17 cellular contexts compared by ENCODE assay signal in the genomic region with DNA sequence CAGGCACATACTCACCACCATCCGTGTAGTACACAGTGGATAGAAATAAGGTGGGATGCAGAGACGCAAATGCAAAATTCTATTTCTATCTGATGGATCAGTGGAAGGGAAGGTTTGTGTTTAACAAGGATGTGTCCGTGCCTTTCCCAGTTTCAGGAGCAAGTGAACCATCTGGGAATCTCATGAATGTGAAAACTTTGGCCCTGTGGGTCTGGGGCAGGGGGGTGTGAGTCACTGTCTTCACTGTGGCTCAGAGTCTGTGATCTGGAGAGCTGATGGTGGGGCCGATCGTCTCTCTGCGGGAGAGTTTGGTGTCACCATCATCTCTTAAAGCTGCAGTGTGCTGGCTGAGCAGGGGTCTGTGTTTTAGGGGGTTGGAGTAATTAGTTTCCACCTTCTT.
"Had no signal": no experiment of that assay in that cellular context is flagged by ENCODE, and none has a peak within 500 bp of the region (broad histone marks: within the 10 kb centered on the region; RNA-seq: fewer than 3 reads in every experiment).

No MANE protein-coding gene starts in this region.

- H3K36me3 ChIP-seq: ascending aorta, gastrocnemius medialis, lower lobe of right lung, upper lobe of right lung had no signal

- H3K27me3 ChIP-seq: ascending aorta, gastrocnemius medialis, upper lobe of right lung had no signal

- H3K27ac Mint-ChIP-seq: activated CD8-positive, alpha-beta T cell treated with anti-CD3 and anti-CD28 coated beads for 36 hours; activated naive CD8-positive, alpha-beta T cell treated with anti-CD3 and anti-CD28 coated beads, Interleukin-2, amount 50 U/mL, for 24 hours; effector memory CD8-positive, alpha-beta T cell; natural killer cell; stimulated activated naive CD8-positive, alpha-beta T cell treated with anti-CD3 and anti-CD28 coated beads, Interleukin-15, Interleukin-2, amounts not matched to agents 100 ng/mL and 50 ng/mL, for 24 hours; T-helper 1 cell treated with Interleukin-12 subunit alpha and Interleukin-12 subunit beta and Interleukin-4 antibody, amounts not matched to agents 30 μg/mL and 1 μg/mL, for 36 hours had no signal

- H3K4me3 Mint-ChIP-seq: activated CD8-positive, alpha-beta T cell treated with anti-CD3 and anti-CD28 coated beads for 36 hours; activated naive CD8-positive, alpha-beta T cell treated with anti-CD3 and anti-CD28 coated beads, Interleukin-2, amount 50 U/mL, for 24 hours; central memory CD8-positive, alpha-beta T cell; effector memory CD8-positive, alpha-beta T cell; natural killer cell; stimulated activated naive CD8-positive, alpha-beta T cell treated with anti-CD3 and anti-CD28 coated beads, Interleukin-15, Interleukin-2, amounts not matched to agents 100 ng/mL and 50 ng/mL, for 24 hours; T-helper 1 cell treated with Interleukin-12 subunit alpha and Interleukin-12 subunit beta and Interleukin-4 antibody, amounts not matched to agents 30 μg/mL and 1 μg/mL, for 36 hours had no signal

- H3K4me1 ChIP-seq: ascending aorta, gastrocnemius medialis, lower lobe of right lung, upper lobe of right lung had no signal

- H3K4me3 ChIP-seq: ascending aorta, gastrocnemius medialis, lower lobe of right lung, upper lobe of right lung had no signal

- H3K9me3 Mint-ChIP-seq: activated naive CD8-positive, alpha-beta T cell treated with anti-CD3 and anti-CD28 coated beads, Interleukin-2, amount 50 U/mL, for 24 hours had no signal

- H3K4me1 Mint-ChIP-seq: activated naive CD8-positive, alpha-beta T cell treated with anti-CD3 and anti-CD28 coated beads, Interleukin-2, amount 50 U/mL, for 24 hours; central memory CD8-positive, alpha-beta T cell; natural killer cell had no signal

- H3K27ac ChIP-seq: ascending aorta, epithelial cell of prostate, gastrocnemius medialis, lower lobe of right lung, upper lobe of right lung had no signal

- DNase-seq: activated CD4-positive, alpha-beta T cell treated with anti-CD3 and anti-CD28 coated beads for 4 hours; activated CD8-positive, alpha-beta T cell treated with anti-CD3 and anti-CD28 coated beads for 36 hours; activated naive CD4-positive, alpha-beta T cell treated with Interleukin-2 at 50 U/mL for 16 hours; activated naive CD8-positive, alpha-beta T cell treated with anti-CD3 and anti-CD28 coated beads, Interleukin-2, amount 50 U/mL, for 24 hours; effector memory CD8-positive, alpha-beta T cell; gastrocnemius medialis; hippocampal formation; lower lobe of right lung; natural killer cell; stimulated activated CD4-positive, alpha-beta T cell treated with anti-CD3 and anti-CD28 coated beads, Interleukin-15, amount 100 ng/mL, for 24 hours; stimulated activated CD4-positive, alpha-beta T cell treated with anti-CD3 and anti-CD28 coated beads, Interleukin-4, amount 100 ng/mL, for 24 hours; upper lobe of right lung had no signal

- H3K27me3 Mint-ChIP-seq: activated CD8-positive, alpha-beta T cell treated with anti-CD3 and anti-CD28 coated beads for 36 hours; activated naive CD8-positive, alpha-beta T cell treated with anti-CD3 and anti-CD28 coated beads, Interleukin-2, amount 50 U/mL, for 24 hours; central memory CD8-positive, alpha-beta T cell; effector memory CD8-positive, alpha-beta T cell; stimulated activated naive CD8-positive, alpha-beta T cell treated with anti-CD3 and anti-CD28 coated beads, Interleukin-15, Interleukin-2, amounts not matched to agents 100 ng/mL and 50 ng/mL, for 24 hours had no signal

- ATAC-seq: activated CD8-positive, alpha-beta T cell treated with anti-CD3 and anti-CD28 coated beads for 36 hours; activated naive CD8-positive, alpha-beta T cell treated with anti-CD3 and anti-CD28 coated beads, Interleukin-2, amount 50 U/mL, for 24 hours; effector memory CD8-positive, alpha-beta T cell; gastrocnemius medialis; lower lobe of right lung; natural killer cell; upper lobe of right lung had no signal

- H3K9me3 ChIP-seq: lower lobe of right lung, upper lobe of right lung had no signal
